In the genomic region with DNA sequence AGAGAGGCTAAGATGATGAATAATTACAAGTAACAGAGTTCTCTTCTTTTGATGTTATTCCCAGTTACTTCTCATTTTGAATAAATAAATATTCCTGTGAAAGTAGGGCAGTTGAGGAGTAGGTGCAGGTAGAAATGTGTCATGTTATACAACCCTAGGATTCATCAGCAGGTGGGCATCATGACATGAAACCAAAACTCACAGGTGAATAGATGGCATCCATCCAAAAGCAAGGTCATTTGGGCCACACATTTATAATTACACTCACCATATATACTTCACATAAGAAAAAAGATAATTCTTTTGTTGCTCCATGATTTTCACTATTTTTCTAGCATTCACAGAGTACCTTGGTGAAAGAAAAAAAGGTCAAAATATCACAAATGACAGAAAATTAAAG, we compare ENCODE assay signal across 3 cellular contexts.
"Had no signal": no experiment of that assay in that cellular context is flagged by ENCODE, and none has a peak within 500 bp of the region (broad histone marks: within the 10 kb centered on the region; RNA-seq: fewer than 3 reads in every experiment).

No MANE protein-coding gene starts in this region.

- H3K4me3 ChIP-seq: GM12878 had no signal

- DNase-seq: GDM1, GF-D8 had no signal

- ATAC-seq: GM12878 had no signal
